9 cellular contexts compared by ENCODE assay signal in the genomic region with DNA sequence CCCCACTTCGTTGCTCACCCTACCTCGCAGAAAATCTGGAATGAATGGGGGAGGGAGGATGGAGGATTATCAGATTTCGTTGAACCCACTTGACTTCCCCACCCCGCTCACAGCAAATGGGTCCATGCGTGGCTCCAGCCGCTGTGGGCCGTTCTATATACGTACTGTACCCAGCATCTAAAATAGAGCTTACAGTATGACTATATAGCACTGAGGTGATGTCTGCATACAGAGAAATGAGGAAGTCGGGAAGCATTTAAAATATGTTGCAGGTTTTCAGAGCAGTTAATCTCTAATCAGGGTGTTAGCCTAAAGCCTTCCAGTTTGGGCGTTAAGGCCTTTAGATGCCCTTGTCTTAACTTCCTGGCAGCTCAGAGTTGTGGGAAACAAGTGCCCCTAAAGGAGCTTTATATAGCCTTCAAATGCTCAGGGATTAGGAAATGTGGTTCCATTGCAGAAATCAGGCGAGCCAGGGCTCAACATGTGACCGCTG. TPM values are rescaled to one million over a fixed set of nuclear protein-coding genes. Genes with fewer than 3 reads are reported as not detected.
DNase-seq lines count a peak whose midpoint lies in the region; ATAC-seq and TF ChIP-seq lines count a peak whose summit lies in the region.
"Had no signal": no experiment of that assay in that cellular context is flagged by ENCODE, and none has a peak within 500 bp of the region (broad histone marks: within the 10 kb centered on the region; RNA-seq: fewer than 3 reads in every experiment).

No MANE protein-coding gene starts in this region.

- CTCF ChIA-PET in activated CD4-positive, alpha-beta memory T cell treated with anti-CD3 and anti-CD28 coated beads, Interleukin-2, amount 10 ng/mL, durations not matched to agents 7 days and 5 days (lab: Charles Lee) = interaction anchor here (1.0 to 2.6 kb wide), 7 partner anchors 9 to 211 kb away, joined by 4 to 29 read pairs (median 6); partner anchors contain the start of genes RAB35 and RPLP0

- H3K27ac Mint-ChIP-seq in activated CD4-positive, alpha-beta memory T cell treated with anti-CD3 and anti-CD28 coated beads, Interleukin-2, amount 10 ng/mL, durations not matched to agents 7 days and 5 days = no peak overlapping the region

- intact Hi-C loops in left lung (cut with DNase I) (no loop called here), uterus (cut with DNase I; ENCODE audit: low total_unique reads) (no loop called here)

- peak overlapping the region; percentile 68 for H3K4me3 ChIP-seq in BE2C (ENCODE audit: low read depth, low read length)
- peak overlapping the region; percentile 28 for H3K4me3 ChIP-seq in HAP-1
- H3K4me3 ChIP-seq in left lung = peak overlapping the region; percentile 25 to 43
- H3K4me3 ChIP-seq in uterus = no peak overlapping the region

- H3K4me3 Mint-ChIP-seq in activated CD4-positive, alpha-beta memory T cell treated with anti-CD3 and anti-CD28 coated beads, Interleukin-2, amount 10 ng/mL, durations not matched to agents 7 days and 5 days = peak overlapping the region; percentile 78

- H3K36me3 ChIP-seq in BE2C = no peaks in the 10 kb centered on the region
- no peaks in the 10 kb centered on the region for H3K36me3 ChIP-seq in HAP-1 (replicated peaks)
- H3K36me3 ChIP-seq in left lung = no peaks in the 10 kb centered on the region
- H3K36me3 ChIP-seq in uterus = no peaks in the 10 kb centered on the region
- H3K36me3 ChIP-seq: neutrophil had no signal

- H3K9me3 ChIP-seq in BE2C (no peaks in the 10 kb centered on the region), HAP-1 (no peaks in the 10 kb centered on the region), left lung (no peaks in the 10 kb centered on the region), uterus (no peaks in the 10 kb centered on the region)
- H3K9me3 ChIP-seq: neutrophil had no signal

- H3K4me1 Mint-ChIP-seq in activated CD4-positive, alpha-beta memory T cell treated with anti-CD3 and anti-CD28 coated beads, Interleukin-2, amount 10 ng/mL, durations not matched to agents 7 days and 5 days = peaks cover 41% of the 10 kb centered on the region

- H3K36me3 Mint-ChIP-seq in activated CD4-positive, alpha-beta memory T cell treated with anti-CD3 and anti-CD28 coated beads, Interleukin-2, amount 10 ng/mL, durations not matched to agents 7 days and 5 days (ENCODE audit: low read depth) = peaks cover 23% of the 10 kb centered on the region

- no peak overlapping the region for H3K27ac ChIP-seq in left lung
- H3K27ac ChIP-seq in uterus = no peak overlapping the region
- H3K27ac ChIP-seq: neutrophil had no signal

- no peak for TF ChIP-seq CTCF in BE2C (IDR thresholded peaks at IDR 0.05; ENCODE audit: low read depth, low read length)
- TF ChIP-seq CTCF in left lung (IDR thresholded peaks at IDR 0.05) = no peak
- no peak for TF ChIP-seq CTCF in uterus (IDR thresholded peaks at IDR 0.05)

- H3K27me3 Mint-ChIP-seq in activated CD4-positive, alpha-beta memory T cell treated with anti-CD3 and anti-CD28 coated beads, Interleukin-2, amount 10 ng/mL, durations not matched to agents 7 days and 5 days = peaks cover 4% of the 10 kb centered on the region

- POLR2A ChIA-PET in activated CD4-positive, alpha-beta memory T cell treated with anti-CD3 and anti-CD28 coated beads, Interleukin-2, amount 10 ng/mL, durations not matched to agents 7 days and 5 days (lab: Charles Lee) = interaction anchor here (0.7 to 4.4 kb wide), 18 partner anchors 9 to 301 kb away, joined by 3 to 95 read pairs (median 6); partner anchors contain the start of genes PXN, RAB35, RNU4-1 and RNU4-2

- no peak for ATAC-seq in left lung

- H3K4me1 ChIP-seq in BE2C (peaks cover 7% of the 10 kb centered on the region), HAP-1 (peaks cover 5% of the 10 kb centered on the region), left lung (peaks cover 8 to 20% of the 10 kb centered on the region in 2 donors), uterus (peaks cover 0 to 14% of the 10 kb centered on the region in 2 donors)

- no peaks in the 10 kb centered on the region for H3K9me3 Mint-ChIP-seq in activated CD4-positive, alpha-beta memory T cell treated with anti-CD3 and anti-CD28 coated beads, Interleukin-2, amount 10 ng/mL, durations not matched to agents 7 days and 5 days

- H3K27me3 ChIP-seq in BE2C = no peaks in the 10 kb centered on the region
- H3K27me3 ChIP-seq in HAP-1 (ENCODE audit: low read depth) = peaks cover 36% of the 10 kb centered on the region
- H3K27me3 ChIP-seq in left lung = peaks cover 4 to 86% of the 10 kb centered on the region in 2 donors
- H3K27me3 ChIP-seq in uterus = no peaks in the 10 kb centered on the region

- in situ Hi-C loops in HAP-1 (cut with MboI; ENCODE audit: low sequenced_read_pairs) = loop anchor here (10.0 kb wide), 1 partner anchor 94 kb away; no protein-coding TSS in a partner anchor

- no peak for DNase-seq in BE2C
- no peak for DNase-seq in HAP-1 (ENCODE audit: low spot score in 2 of 2)
- DNase-seq in activated CD4-positive, alpha-beta memory T cell treated with anti-CD3 and anti-CD28 coated beads, Interleukin-2, amount 10 ng/mL, durations not matched to agents 7 days and 5 days = no peak
- DNase-seq in left lung = no peak
- DNase-seq in iPS-NIHi7 (ENCODE audit: extremely low spot score) = no peak
- no peak for DNase-seq in islet precursor cell
- DNase-seq in DMS79 (lab: John Stamatoyannopoulos, UW) = no peak
- DNase-seq in uterus = no peak

- no peak for TF ChIP-seq POLR2A in uterus (IDR thresholded peaks at IDR 0.05)

RNA-seq across cellular contexts. Expression of gene BICDL1, which starts 1.4 kb away (rescaled TPM):
- 29.9 TPM for polyA plus RNA-seq in BE2C (2012; ENCODE audit: insufficient read depth, insufficient read length, low read depth)
- total RNA-seq in activated CD4-positive, alpha-beta memory T cell treated with anti-CD3 and anti-CD28 coated beads, Interleukin-2, amount 10 ng/mL, durations not matched to agents 7 days and 5 days = 10 to 100 TPM; 44.6 to 44.7 TPM
- total RNA-seq in left lung (10 to 100 TPM; 10.7 to 12.0 TPM), uterus (1 to 10 TPM in 2 of 4 donors, not detected in 2; 1.8 to 2.2 TPM)

Comparison
In these comparisons a context has a peak if more than half of its experiments do, and no peak if none do; other contexts are left out.
1. H3K4me3 ChIP-seq: peak in BE2C (single experiment), HAP-1 (single experiment) and left lung (2 of 2); none in uterus (0 of 2).